Comparison of ENCODE assay signal across 29 cellular contexts in the genomic region with DNA sequence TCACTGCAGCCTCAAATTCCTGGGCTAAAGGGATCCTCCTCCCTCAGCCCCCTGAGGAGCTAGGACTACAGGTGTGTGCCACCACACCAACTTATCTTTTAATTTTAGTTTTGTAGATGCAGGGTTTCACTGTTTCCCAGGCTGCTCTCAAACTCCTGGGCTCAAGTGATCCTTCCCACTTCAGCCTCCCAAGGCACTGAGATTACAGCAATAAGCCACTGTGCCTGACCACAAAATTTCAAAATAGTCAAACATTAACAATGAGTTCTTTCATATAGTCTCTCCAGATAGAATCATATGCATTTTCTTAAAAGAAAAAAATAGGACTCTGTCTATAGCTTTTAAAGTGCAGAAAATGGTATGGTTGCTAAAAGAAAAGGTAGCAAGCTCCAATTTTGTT. TPM values are rescaled to one million over a fixed set of nuclear protein-coding genes. Genes with fewer than 3 reads are reported as not detected.
DNase-seq lines count a peak whose midpoint lies in the region; ATAC-seq and TF ChIP-seq lines count a peak whose summit lies in the region.
"Had no signal": no experiment of that assay in that cellular context is flagged by ENCODE, and none has a peak within 500 bp of the region (broad histone marks: within the 10 kb centered on the region; RNA-seq: fewer than 3 reads in every experiment).

No MANE protein-coding gene starts in this region.

- intact Hi-C loops in CD14-positive monocyte (cut with micrococcal nuclease), result no loop called here
- intact Hi-C loops in left lung (cut with DNase I), result no loop called here

- peak overlapping the region; percentile 95 to 100 (median 98) for H3K27ac Mint-ChIP-seq in CD14-positive monocyte
- H3K27ac Mint-ChIP-seq in osteocyte (ENCODE audit: unreplicated experiment), result no peak overlapping the region
- H3K27ac Mint-ChIP-seq: activated CD4-positive, alpha-beta memory T cell treated with anti-CD3 and anti-CD28 coated beads for 36 hours; CD4-positive, alpha-beta T cell; H9; stimulated activated effector memory CD8-positive, alpha-beta T cell treated with anti-CD3 and anti-CD28 coated beads, Interleukin-12 subunit alpha, Interleukin-12 subunit beta, amount 100 ng/mL, for 72 hours had no signal

- H3K36me3 Mint-ChIP-seq in CD14-positive monocyte (peaks cover 10 to 17% of the 10 kb centered on the region in 2 donors), osteocyte (ENCODE audit: unreplicated experiment) (no peaks in the 10 kb centered on the region)
- H3K36me3 Mint-ChIP-seq: activated CD4-positive, alpha-beta memory T cell treated with anti-CD3 and anti-CD28 coated beads for 36 hours; stimulated activated effector memory CD8-positive, alpha-beta T cell treated with anti-CD3 and anti-CD28 coated beads, Interleukin-12 subunit alpha, Interleukin-12 subunit beta, amount 100 ng/mL, for 72 hours had no signal

- no peak for TF ChIP-seq CTCF in CD14-positive monocyte (IDR thresholded peaks at IDR 0.05)
- no peak for TF ChIP-seq CTCF in left lung (IDR thresholded peaks at IDR 0.05)
- no peak for TF ChIP-seq CTCF in osteocyte (IDR thresholded peaks at IDR 0.05)

- H3K4me3 ChIP-seq in left lung, result no peak overlapping the region
- H3K4me3 ChIP-seq: gastrocnemius medialis, prostate gland, skin epidermis, suprapubic skin, uterus had no signal

- peak overlapping the region in 1 of 2 donors; percentile 57 for H3K27ac ChIP-seq in left lung
- H3K27ac ChIP-seq: prostate gland, uterus had no signal

- in situ Hi-C loops in ACHN (cut with HindIII; ENCODE audit: low pct_ligation_motif_present, low pct_unique_long_range_greater_than_20kb, low sequenced_read_pairs), result no loop called here

- peak overlapping the region; percentile 16 to 26 for H3K4me3 Mint-ChIP-seq in CD14-positive monocyte
- no peak overlapping the region for H3K4me3 Mint-ChIP-seq in osteocyte (ENCODE audit: unreplicated experiment)
- H3K4me3 Mint-ChIP-seq: activated CD4-positive, alpha-beta memory T cell treated with anti-CD3 and anti-CD28 coated beads for 36 hours; CD4-positive, alpha-beta T cell; central memory CD8-positive, alpha-beta T cell; H9; stimulated activated effector memory CD8-positive, alpha-beta T cell treated with anti-CD3 and anti-CD28 coated beads, Interleukin-12 subunit alpha, Interleukin-12 subunit beta, amount 100 ng/mL, for 72 hours had no signal

- no peaks in the 10 kb centered on the region for H3K9me3 ChIP-seq in left lung
- H3K9me3 ChIP-seq: gastrocnemius medialis, prostate gland, suprapubic skin, uterus had no signal

- peaks cover 0 to 6% (median 2%) of the 10 kb centered on the region in 3 donors for H3K27me3 Mint-ChIP-seq in CD14-positive monocyte (ENCODE audit: low read depth in 3 of 3)
- no peaks in the 10 kb centered on the region for H3K27me3 Mint-ChIP-seq in osteocyte (ENCODE audit: unreplicated experiment)
- H3K27me3 Mint-ChIP-seq: activated CD4-positive, alpha-beta memory T cell treated with anti-CD3 and anti-CD28 coated beads for 36 hours; central memory CD8-positive, alpha-beta T cell had no signal

- H3K9me3 Mint-ChIP-seq in CD14-positive monocyte (peaks cover 0 to 7% (median 3%) of the 10 kb centered on the region in 7 donors), osteocyte (ENCODE audit: unreplicated experiment) (peaks cover 4% of the 10 kb centered on the region)
- H3K9me3 Mint-ChIP-seq: activated CD4-positive, alpha-beta memory T cell treated with anti-CD3 and anti-CD28 coated beads for 36 hours; CD4-positive, alpha-beta T cell; central memory CD8-positive, alpha-beta T cell; H9 had no signal

- H3K4me1 Mint-ChIP-seq in CD14-positive monocyte (peaks cover 58% of the 10 kb centered on the region), osteocyte (ENCODE audit: unreplicated experiment) (no peaks in the 10 kb centered on the region)
- H3K4me1 Mint-ChIP-seq: central memory CD8-positive, alpha-beta T cell; H9; stimulated activated effector memory CD8-positive, alpha-beta T cell treated with anti-CD3 and anti-CD28 coated beads, Interleukin-12 subunit alpha, Interleukin-12 subunit beta, amount 100 ng/mL, for 72 hours had no signal

- H3K27me3 ChIP-seq in left lung, result no peaks in the 10 kb centered on the region
- H3K27me3 ChIP-seq: gastrocnemius medialis, suprapubic skin, uterus had no signal

- H3K4me1 ChIP-seq in left lung, result peaks cover 16 to 45% of the 10 kb centered on the region in 2 donors
- H3K4me1 ChIP-seq: gastrocnemius medialis, prostate gland, uterus had no signal

- H3K36me3 ChIP-seq in left lung, result no peaks in the 10 kb centered on the region
- H3K36me3 ChIP-seq: gastrocnemius medialis, prostate gland, suprapubic skin, uterus had no signal

- no peak for DNase-seq in CD14-positive monocyte (ENCODE audit: low spot score)
- peak; percentile 77 for DNase-seq in amniotic epithelial cell (ENCODE audit: low read depth)
- no peak for DNase-seq in left lung
- no peak for DNase-seq in activated effector memory CD4-positive, alpha-beta T cell treated with Interleukin-2 at 50 U/mL for 16 hours
- no peak for DNase-seq in central memory CD4-positive, alpha-beta T cell
- DNase-seq in ACHN, result no peak
- DNase-seq in osteocyte (ENCODE audit: extremely low spot score, unreplicated experiment), result no peak
- DNase-seq: activated CD4-positive, alpha-beta memory T cell treated with anti-CD3 and anti-CD28 coated beads for 36 hours; activated CD4-positive, CD25-positive, alpha-beta regulatory T cell; activated naive CD4-positive, alpha-beta T cell treated with Interleukin-2 at 50 U/mL for 16 hours; anterior cingulate cortex; CD4-positive, alpha-beta T cell; DMS153; H9; hippocampal formation; IMR-90; MM.1S; NCI-H187; NCI-H774; stimulated activated CD4-positive, alpha-beta T cell treated with anti-CD3 and anti-CD28 coated beads, Interleukin-2, amount 100 ng/mL, for 24 hours; T-helper 9 cell; uterus had no signal

- peak; percentile 54 for ATAC-seq in HG03354 (IDR thresholded peaks at IDR 0.05; ENCODE audit: poor library complexity, severe bottlenecking, unreplicated experiment)
- peak; percentile 81 for ATAC-seq in left lung
- ATAC-seq: stimulated activated effector memory CD8-positive, alpha-beta T cell treated with anti-CD3 and anti-CD28 coated beads, Interleukin-12 subunit alpha, Interleukin-12 subunit beta, amount 100 ng/mL, for 72 hours had no signal

RNA-seq across cellular contexts. Expression of gene PID1, which starts 24.9 kb away (rescaled TPM):
- polyA plus RNA-seq in CD14-positive monocyte, result 100 to 1,000 TPM in 1 of 2 donors, 10 to 100 TPM in 1; 61.8 to 117 TPM
- 10 to 100 TPM; 37.0 to 47.8 TPM for total RNA-seq in left lung
- not detected in 2 replicates for total RNA-seq in osteocyte
- total RNA-seq: activated CD4-positive, alpha-beta memory T cell treated with anti-CD3 and anti-CD28 coated beads for 36 hours had no signal

Comparison
In these comparisons a context has a peak if more than half of its experiments do, and no peak if none do; other contexts are left out.
1. RNA of gene PID1, which starts 24.9 kb away (total RNA-seq): 37.0 to 47.8 TPM in left lung; not detected in osteocyte; every median in the first group is over 10 times any median in the second.